1 cellular context compared by ENCODE assay signal in the genomic region with DNA sequence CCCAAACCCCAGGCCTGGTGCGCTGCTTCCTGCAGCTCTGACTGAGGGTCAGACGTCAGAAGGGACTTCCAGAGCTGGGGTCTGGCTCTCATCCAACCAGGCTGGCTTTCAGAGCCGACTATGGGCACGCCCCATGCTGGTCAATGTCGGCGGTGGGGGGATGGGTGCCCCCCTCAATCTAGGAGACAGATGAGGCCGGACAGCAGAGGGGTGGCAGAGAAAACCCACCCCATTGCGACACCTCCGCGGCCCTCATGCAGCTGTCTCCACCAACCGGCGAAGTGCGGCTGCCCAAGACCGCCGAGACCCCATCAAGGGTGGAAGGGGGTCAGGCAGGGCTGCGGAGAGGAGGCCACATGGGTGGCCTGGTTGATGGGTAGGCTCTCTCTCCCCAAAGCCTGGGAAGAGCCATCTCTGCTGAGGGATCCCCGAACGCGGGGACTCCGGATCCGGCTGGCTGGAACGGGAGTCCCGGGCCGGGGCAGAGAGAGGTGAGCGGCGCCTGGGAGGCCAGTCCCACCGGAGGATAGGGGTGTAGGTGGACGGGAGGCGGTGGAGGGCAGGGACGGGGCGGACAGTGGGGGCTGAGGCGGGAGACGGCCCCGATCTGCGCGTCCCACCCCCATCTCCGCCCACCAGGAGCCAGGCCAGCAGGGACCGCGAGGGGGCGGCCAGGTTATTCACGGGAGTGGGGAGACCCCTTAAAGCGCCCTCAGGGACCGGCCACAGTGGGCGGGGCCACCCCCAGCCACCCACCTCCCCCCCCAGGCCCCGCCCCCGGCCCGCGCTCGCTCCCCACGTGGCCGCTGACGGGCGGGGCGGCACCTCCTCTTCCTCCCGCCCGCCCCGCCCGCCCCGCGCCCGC.
TF ChIP-seq lines count a peak whose summit lies in the region.

INF2 (plus strand) TSS at position 864 of the 865 bp plus-strand sequence. CDS start 11,748 bp downstream, outside the sequence.

TF ChIP-seq in K562, 482 proteins besides CTCF, POLR2A, EP300 and RAD21 (continues in another document):
- TF ChIP-seq, protein P1, sequence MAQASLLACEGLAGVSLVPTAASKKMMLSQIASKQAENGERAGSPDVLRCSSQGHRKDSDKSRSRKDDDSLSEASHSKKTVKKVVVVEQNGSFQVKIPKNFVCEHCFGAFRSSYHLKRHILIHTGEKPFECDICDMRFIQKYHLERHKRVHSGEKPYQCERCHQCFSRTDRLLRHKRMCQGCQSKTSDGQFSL (CRISPR knock-in tag; IDR thresholded peaks at IDR 0.05), result 0 out of 2 replicates have a peak, but pooled peaks have one; percentile 18
- TF ChIP-seq, protein P1 (tag; IDR thresholded peaks at IDR 0.05), result peak in 1 of 2 experiments; percentile 37; a peak in 1 of 4 replicates
- TF ChIP-seq, protein P2, sequence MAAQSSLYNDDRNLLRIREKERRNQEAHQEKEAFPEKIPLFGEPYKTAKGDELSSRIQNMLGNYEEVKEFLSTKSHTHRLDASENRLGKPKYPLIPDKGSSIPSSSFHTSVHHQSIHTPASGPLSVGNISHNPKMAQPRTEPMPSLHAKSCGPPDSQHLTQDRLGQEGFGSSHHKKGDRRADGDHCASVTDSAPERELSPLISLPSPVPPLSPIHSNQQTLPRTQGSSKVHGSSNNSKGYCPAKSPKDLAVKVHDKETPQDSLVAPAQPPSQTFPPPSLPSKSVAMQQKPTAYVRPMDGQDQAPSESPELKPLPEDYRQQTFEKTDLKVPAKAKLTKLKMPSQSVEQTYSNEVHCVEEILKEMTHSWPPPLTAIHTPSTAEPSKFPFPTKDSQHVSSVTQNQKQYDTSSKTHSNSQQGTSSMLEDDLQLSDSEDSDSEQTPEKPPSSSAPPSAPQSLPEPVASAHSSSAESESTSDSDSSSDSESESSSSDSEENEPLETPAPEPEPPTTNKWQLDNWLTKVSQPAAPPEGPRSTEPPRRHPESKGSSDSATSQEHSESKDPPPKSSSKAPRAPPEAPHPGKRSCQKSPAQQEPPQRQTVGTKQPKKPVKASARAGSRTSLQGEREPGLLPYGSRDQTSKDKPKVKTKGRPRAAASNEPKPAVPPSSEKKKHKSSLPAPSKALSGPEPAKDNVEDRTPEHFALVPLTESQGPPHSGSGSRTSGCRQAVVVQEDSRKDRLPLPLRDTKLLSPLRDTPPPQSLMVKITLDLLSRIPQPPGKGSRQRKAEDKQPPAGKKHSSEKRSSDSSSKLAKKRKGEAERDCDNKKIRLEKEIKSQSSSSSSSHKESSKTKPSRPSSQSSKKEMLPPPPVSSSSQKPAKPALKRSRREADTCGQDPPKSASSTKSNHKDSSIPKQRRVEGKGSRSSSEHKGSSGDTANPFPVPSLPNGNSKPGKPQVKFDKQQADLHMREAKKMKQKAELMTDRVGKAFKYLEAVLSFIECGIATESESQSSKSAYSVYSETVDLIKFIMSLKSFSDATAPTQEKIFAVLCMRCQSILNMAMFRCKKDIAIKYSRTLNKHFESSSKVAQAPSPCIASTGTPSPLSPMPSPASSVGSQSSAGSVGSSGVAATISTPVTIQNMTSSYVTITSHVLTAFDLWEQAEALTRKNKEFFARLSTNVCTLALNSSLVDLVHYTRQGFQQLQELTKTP (IDR thresholded peaks at IDR 0.05; ENCODE audit: low read depth in 1 of 2, partially characterized antibody in 2 of 2), result no peak
- TF ChIP-seq E2F6 (IDR thresholded peaks at IDR 0.05; ENCODE audit: borderline replicate concordance in 1 of 2, extremely low read depth in 1 of 2, insufficient read depth in 1 of 2, insufficient read length in 1 of 2, low read depth in 1 of 2, low read length in 1 of 2, poor library complexity in 1 of 2, severe bottlenecking in 1 of 2) (peak in 1 of 2 experiments; percentile 37), SP1 (CRISPR knock-in tag; IDR thresholded peaks at IDR 0.05) (peak; percentile 29; the same call in 1 of the 2 replicates), RBM15 (IDR thresholded peaks at IDR 0.05; ENCODE audit: insufficient read depth, low read length) (no peak), SRSF1 (IDR thresholded peaks at IDR 0.05; ENCODE audit: low read depth, low read length) (no peak), VEZF1 (CRISPR knock-in tag; IDR thresholded peaks at IDR 0.05) (peak; percentile 85), ZNF707 (CRISPR knock-in tag; conservative IDR thresholded peaks at IDR 0.05) (no peak), PRDM10 (IDR thresholded peaks at IDR 0.05; ENCODE audit: partially characterized antibody) (peak; percentile 94), POLR2G (IDR thresholded peaks at IDR 0.05; ENCODE audit: low read depth, low read length) (peak; percentile 4; the same call in 1 of the 2 replicates), GABPA (tag; conservative IDR thresholded peaks at IDR 0.05; ENCODE audit: low read depth) (no peak), SAP30 (IDR thresholded peaks at IDR 0.05; ENCODE audit: borderline replicate concordance, insufficient read depth, low read depth, low read length, poor library complexity, severe bottlenecking) (no peak), ATF7 (IDR thresholded peaks at IDR 0.05) (no peak), TAF1 (IDR thresholded peaks at IDR 0.05; ENCODE audit: control insufficient read depth, extremely low read depth, insufficient read depth, low read length, severe bottlenecking) (no peak), ELK1 (CRISPR knock-in tag; IDR thresholded peaks at IDR 0.05) (no peak), PCBP1 (IDR thresholded peaks at IDR 0.05; ENCODE audit: low read depth, low read length, poor library complexity, severe bottlenecking) (peak; percentile 16), ZNF124 (CRISPR knock-in tag; IDR thresholded peaks at IDR 0.05) (no peak), ILF3 (IDR thresholded peaks at IDR 0.05; ENCODE audit: borderline replicate concordance) (no peak), USF2 (CRISPR knock-in tag; IDR thresholded peaks at IDR 0.05) (no peak), EGR1 (conservative IDR thresholded peaks at IDR 0.05) (peak; percentile 67), YY1 (IDR thresholded peaks at IDR 0.05; ENCODE audit: borderline replicate concordance in 1 of 3, control insufficient read depth in 1 of 3, extremely low read depth in 1 of 3, insufficient read depth in 3 of 3, insufficient read length in 1 of 3, insufficient replicate concordance in 2 of 3, low read depth in 1 of 3, low read length in 2 of 3) (peak in 1 of 3 experiments; percentile 7), RBBP5 (IDR thresholded peaks at IDR 0.05; ENCODE audit: borderline replicate concordance, insufficient read depth, low read length, poor library complexity, severe bottlenecking) (peak; percentile 5), HNRNPL (IDR thresholded peaks at IDR 0.05; ENCODE audit: low read depth, low read length) (no peak), MAZ (CRISPR knock-in tag; conservative IDR thresholded peaks at IDR 0.05 in 1 of 2, IDR thresholded peaks at IDR 0.05 in 1 of 2) (0 out of 4 replicates have a peak, but pooled peaks of 1 of the 2 experiments have one; percentile 10)
- TF ChIP-seq, protein P3, sequence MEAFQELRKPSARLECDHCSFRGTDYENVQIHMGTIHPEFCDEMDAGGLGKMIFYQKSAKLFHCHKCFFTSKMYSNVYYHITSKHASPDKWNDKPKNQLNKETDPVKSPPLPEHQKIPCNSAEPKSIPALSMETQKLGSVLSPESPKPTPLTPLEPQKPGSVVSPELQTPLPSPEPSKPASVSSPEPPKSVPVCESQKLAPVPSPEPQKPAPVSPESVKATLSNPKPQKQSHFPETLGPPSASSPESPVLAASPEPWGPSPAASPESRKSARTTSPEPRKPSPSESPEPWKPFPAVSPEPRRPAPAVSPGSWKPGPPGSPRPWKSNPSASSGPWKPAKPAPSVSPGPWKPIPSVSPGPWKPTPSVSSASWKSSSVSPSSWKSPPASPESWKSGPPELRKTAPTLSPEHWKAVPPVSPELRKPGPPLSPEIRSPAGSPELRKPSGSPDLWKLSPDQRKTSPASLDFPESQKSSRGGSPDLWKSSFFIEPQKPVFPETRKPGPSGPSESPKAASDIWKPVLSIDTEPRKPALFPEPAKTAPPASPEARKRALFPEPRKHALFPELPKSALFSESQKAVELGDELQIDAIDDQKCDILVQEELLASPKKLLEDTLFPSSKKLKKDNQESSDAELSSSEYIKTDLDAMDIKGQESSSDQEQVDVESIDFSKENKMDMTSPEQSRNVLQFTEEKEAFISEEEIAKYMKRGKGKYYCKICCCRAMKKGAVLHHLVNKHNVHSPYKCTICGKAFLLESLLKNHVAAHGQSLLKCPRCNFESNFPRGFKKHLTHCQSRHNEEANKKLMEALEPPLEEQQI (IDR thresholded peaks at IDR 0.05), result no peak
- TF ChIP-seq, protein P4, sequence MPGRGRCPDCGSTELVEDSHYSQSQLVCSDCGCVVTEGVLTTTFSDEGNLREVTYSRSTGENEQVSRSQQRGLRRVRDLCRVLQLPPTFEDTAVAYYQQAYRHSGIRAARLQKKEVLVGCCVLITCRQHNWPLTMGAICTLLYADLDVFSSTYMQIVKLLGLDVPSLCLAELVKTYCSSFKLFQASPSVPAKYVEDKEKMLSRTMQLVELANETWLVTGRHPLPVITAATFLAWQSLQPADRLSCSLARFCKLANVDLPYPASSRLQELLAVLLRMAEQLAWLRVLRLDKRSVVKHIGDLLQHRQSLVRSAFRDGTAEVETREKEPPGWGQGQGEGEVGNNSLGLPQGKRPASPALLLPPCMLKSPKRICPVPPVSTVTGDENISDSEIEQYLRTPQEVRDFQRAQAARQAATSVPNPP (IDR thresholded peaks at IDR 0.05; ENCODE audit: borderline replicate concordance, insufficient read depth, insufficient read length), result no peak
- TF ChIP-seq, protein P5, sequence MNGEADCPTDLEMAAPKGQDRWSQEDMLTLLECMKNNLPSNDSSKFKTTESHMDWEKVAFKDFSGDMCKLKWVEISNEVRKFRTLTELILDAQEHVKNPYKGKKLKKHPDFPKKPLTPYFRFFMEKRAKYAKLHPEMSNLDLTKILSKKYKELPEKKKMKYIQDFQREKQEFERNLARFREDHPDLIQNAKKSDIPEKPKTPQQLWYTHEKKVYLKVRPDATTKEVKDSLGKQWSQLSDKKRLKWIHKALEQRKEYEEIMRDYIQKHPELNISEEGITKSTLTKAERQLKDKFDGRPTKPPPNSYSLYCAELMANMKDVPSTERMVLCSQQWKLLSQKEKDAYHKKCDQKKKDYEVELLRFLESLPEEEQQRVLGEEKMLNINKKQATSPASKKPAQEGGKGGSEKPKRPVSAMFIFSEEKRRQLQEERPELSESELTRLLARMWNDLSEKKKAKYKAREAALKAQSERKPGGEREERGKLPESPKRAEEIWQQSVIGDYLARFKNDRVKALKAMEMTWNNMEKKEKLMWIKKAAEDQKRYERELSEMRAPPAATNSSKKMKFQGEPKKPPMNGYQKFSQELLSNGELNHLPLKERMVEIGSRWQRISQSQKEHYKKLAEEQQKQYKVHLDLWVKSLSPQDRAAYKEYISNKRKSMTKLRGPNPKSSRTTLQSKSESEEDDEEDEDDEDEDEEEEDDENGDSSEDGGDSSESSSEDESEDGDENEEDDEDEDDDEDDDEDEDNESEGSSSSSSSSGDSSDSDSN (IDR thresholded peaks at IDR 0.05; ENCODE audit: borderline replicate concordance in 1 of 2, low read depth in 2 of 2, low read length in 2 of 2), result peak in 1 of 2 experiments; percentile 49; a peak in 1 of 4 replicates
